8 cellular contexts compared by ENCODE assay signal in genomic region chr15:41661529-41662225, GRCh38.
DNase-seq lines count a peak whose midpoint lies in the region; ATAC-seq lines count a peak whose summit lies in the region.

No MANE protein-coding gene starts in this region.

- DNase-seq in DMS53 treated with DMSO at 0.1 percent for 48 hours (lab: John Stamatoyannopoulos, UW; ENCODE audit: unreplicated experiment) (peak; percentile 48), NCI-H510A treated with DMSO at 0.1 percent for 48 hours (lab: John Stamatoyannopoulos, UW) (peak; percentile 22), kidney tubule cell (ENCODE audit: low spot score) (peak; percentile 77)
- peak; percentile 77 for DNase-seq in activated CD4-positive, alpha-beta T cell treated with anti-CD3 and anti-CD28 coated beads for 48 hours
- DNase-seq in stimulated activated CD4-positive, alpha-beta T cell treated with anti-CD3 and anti-CD28 coated beads, Interleukin-15, amount 100 ng/mL, for 24 hours = peak; percentile 82

- peak overlapping the region; percentile 72 for H3K27ac ChIP-seq in cingulate gyrus (ENCODE audit: low read depth, low read length)

- ATAC-seq in HG02798 (IDR thresholded peaks at IDR 0.05; ENCODE audit: poor library complexity, unreplicated experiment) (peak; percentile 38), GM18873 (IDR thresholded peaks at IDR 0.05; ENCODE audit: low FRiP score, unreplicated experiment) (no peak)

Comparison
In these comparisons a context has a peak if more than half of its experiments do, and no peak if none do; other contexts are left out.
1. DNase-seq: peak in every context shown above with its lines; median percentile 82 in stimulated activated CD4-positive, alpha-beta T cell treated with anti-CD3 and anti-CD28 coated beads, Interleukin-15, amount 100 ng/mL, for 24 hours; 77 in activated CD4-positive, alpha-beta T cell treated with anti-CD3 and anti-CD28 coated beads for 48 hours; 77 in kidney tubule cell; 48 in DMS53 treated with DMSO at 0.1 percent for 48 hours; 22 in NCI-H510A treated with DMSO at 0.1 percent for 48 hours.